Comparison of ENCODE assay signal across 2 cellular contexts in genomic region chr9:76373777-76374474, GRCh38.
TF ChIP-seq lines count a peak whose summit lies in the region.

No MANE protein-coding gene starts in this region.

TF ChIP-seq in IMR-90, 13 proteins besides CTCF, POLR2A, EP300 and RAD21 (continued from another document):
- no peak for TF ChIP-seq USF2 (IDR thresholded peaks at IDR 0.05; ENCODE audit: low read depth, low read length)
- TF ChIP-seq RFX5 (IDR thresholded peaks at IDR 0.05; ENCODE audit: low read depth, low read length), result no peak
- no peak for TF ChIP-seq BHLHE40 (IDR thresholded peaks at IDR 0.05; ENCODE audit: low read depth, low read length)
- no peak for TF ChIP-seq ELK1 (IDR thresholded peaks at IDR 0.05; ENCODE audit: borderline replicate concordance, low read depth, low read length)
- TF ChIP-seq FOS (IDR thresholded peaks at IDR 0.05; ENCODE audit: low read depth, low read length), result no peak
- TF ChIP-seq CHD1 (IDR thresholded peaks at IDR 0.05; ENCODE audit: low read depth, low read length), result no peak
TF ChIP-seq in IMR-90: peak in this region for 0.

TF ChIP-seq in liver, 16 proteins besides CTCF, POLR2A, EP300 and RAD21 (continued from another document):
- TF ChIP-seq ZBTB33 (IDR thresholded peaks at IDR 0.05), result no peak
- no peak for TF ChIP-seq EGR1 (IDR thresholded peaks at IDR 0.05; ENCODE audit: low read depth in 2 of 2)
- TF ChIP-seq ATF3 (IDR thresholded peaks at IDR 0.05), result no peak
- TF ChIP-seq JUND (IDR thresholded peaks at IDR 0.05), result no peak
- no peak for TF ChIP-seq RXRA (IDR thresholded peaks at IDR 0.05)
- TF ChIP-seq HNF4G (IDR thresholded peaks at IDR 0.05), result no peak
- no peak for TF ChIP-seq MAX (IDR thresholded peaks at IDR 0.05)
- TF ChIP-seq TAF1 (conservative IDR thresholded peaks at IDR 0.05), result no peak
- no peak for TF ChIP-seq REST (IDR thresholded peaks at IDR 0.05)
